Comparison of ENCODE assay signal across 30 cellular contexts in genomic region chr3:8643693-8644365, GRCh38. TPM values are rescaled to one million over a fixed set of nuclear protein-coding genes. Genes with fewer than 3 reads are reported as not detected.
"Had no signal": no experiment of that assay in that cellular context is flagged by ENCODE, and none has a peak within 500 bp of the region (broad histone marks: within the 10 kb centered on the region; RNA-seq: fewer than 3 reads in every experiment).

No MANE protein-coding gene starts in this region.

- H3K9me3 ChIP-seq: adrenal gland, body of pancreas had no signal

- H3K4me1 ChIP-seq: adrenal gland, body of pancreas had no signal

- H3K36me3 ChIP-seq: adrenal gland, WERI-Rb-1 had no signal

- H3K4me3 ChIP-seq: adrenal gland, body of pancreas, dorsolateral prefrontal cortex had no signal

- DNase-seq: activated B cell treated with CpG ODN at 0.5 μM for 24 hours; activated CD4-positive, alpha-beta T cell treated with anti-CD3 and anti-CD28 coated beads for 48 hours; activated CD4-positive, alpha-beta T cell treated with anti-CD3 and anti-CD28 coated beads, Interleukin-2, amount 50 U/mL, for 1 hour; activated CD4-positive, alpha-beta T cell treated with anti-CD3 and anti-CD28 coated beads, Interleukin-2, amount 50 U/mL, for 48 hours; activated CD8-positive, alpha-beta memory T cell treated with anti-CD3 and anti-CD28 coated beads for 24 hours; activated CD8-positive, alpha-beta T cell treated with anti-CD3 and anti-CD28 coated beads for 36 hours; activated effector memory CD4-positive, alpha-beta T cell treated with anti-CD3 and anti-CD28 coated beads, Interleukin-2, amount 50 U/mL, for 16 hours; activated naive CD4-positive, alpha-beta T cell treated with anti-CD3 and anti-CD28 coated beads for 36 hours; activated naive CD8-positive, alpha-beta T cell treated with anti-CD3 and anti-CD28 coated beads for 36 hours; activated naive CD8-positive, alpha-beta T cell treated with anti-CD3 and anti-CD28 coated beads, Interleukin-2, amount 50 U/mL, for 24 hours; activated T-cell treated with anti-CD3 and anti-CD28 coated beads, Interleukin-2, amount 50 U/mL, for 4 hours; adrenal gland; amygdala; aorta; body of pancreas; caudate nucleus; cortex of kidney; dorsolateral prefrontal cortex; effector memory CD4-positive, alpha-beta T cell; endodermal cell; foreskin fibroblast; head of caudate nucleus; T1000; WERI-Rb-1 had no signal

- FAIRE-seq: colon, frontal cortex had no signal

- H3K27me3 ChIP-seq: adrenal gland, body of pancreas had no signal

- H3K27ac ChIP-seq: adrenal gland, body of pancreas, dorsolateral prefrontal cortex, WERI-Rb-1 had no signal

- ATAC-seq: activated CD4-positive, CD25-positive, alpha-beta regulatory T cell treated with anti-CD3 and anti-CD28 coated beads, Interleukin-2, amount 50 U/mL, for 24 hours; activated CD8-positive, alpha-beta T cell treated with anti-CD3 and anti-CD28 coated beads for 36 hours; activated naive CD8-positive, alpha-beta T cell treated with anti-CD3 and anti-CD28 coated beads, Interleukin-2, amount 50 U/mL, for 24 hours; activated T-cell treated with anti-CD3 and anti-CD28 coated beads, Interleukin-2, amount 50 U/mL, for 4 hours; body of pancreas; esophagus mucosa had no signal

RNA-seq across cellular contexts. Expression of gene SSUH2, which starts 0.8 kb away (rescaled TPM):
- total RNA-seq: activated B cell treated with CpG ODN at 0.5 μM for 24 hours; activated T-cell treated with anti-CD3 and anti-CD28 coated beads, Interleukin-2, amount 50 U/mL, for 4 hours; chondrocyte; epithelial cell of proximal tubule had no signal
